ENCODE assay signal across 26 cellular contexts in the genomic region with DNA sequence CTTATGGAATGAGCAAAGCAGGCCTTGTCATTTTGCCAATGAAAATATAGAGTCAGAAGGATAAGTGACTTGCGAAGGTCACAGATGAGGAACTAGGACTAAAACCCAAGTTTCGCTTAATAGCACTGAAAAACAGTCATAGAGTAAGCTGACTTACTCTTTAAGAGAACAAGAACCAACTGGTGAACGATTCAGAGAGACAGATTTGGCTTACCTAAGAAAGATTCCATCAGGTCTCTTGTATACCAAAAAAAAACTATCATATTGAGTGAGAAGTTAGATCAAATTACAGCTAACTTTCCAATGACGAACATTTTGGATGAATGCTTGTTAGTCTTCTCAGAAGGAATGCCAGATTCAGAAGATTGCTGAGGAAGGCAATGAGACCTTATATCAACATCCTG.
DNase-seq lines count a peak whose midpoint lies in the region; ATAC-seq and TF ChIP-seq lines count a peak whose summit lies in the region.
"Had no signal": no experiment of that assay in that cellular context is flagged by ENCODE, and none has a peak within 500 bp of the region (broad histone marks: within the 10 kb centered on the region; RNA-seq: fewer than 3 reads in every experiment).

No MANE protein-coding gene starts in this region.

- no peaks in the 10 kb centered on the region for H3K4me1 Mint-ChIP-seq in stimulated activated naive B cell treated with anti-CD40 and anti-IgM and Interleukin-4, amounts not matched to agents 10 μg/mL and 1 μg/mL and 100 μg/mL, for 72 hours
- no peaks in the 10 kb centered on the region for H3K4me1 Mint-ChIP-seq in activated CD4-positive, alpha-beta T cell treated with anti-CD3 and anti-CD28 coated beads, Interleukin-2, amount 10 ng/mL, durations not matched to agents 7 days and 5 days
- H3K4me1 Mint-ChIP-seq: natural killer cell had no signal

- H3K4me3 ChIP-seq in HEK293 (ENCODE audit: low read depth, low read length) (no peak overlapping the region), RWPE2 (ENCODE audit: severe bottlenecking) (no peak overlapping the region)
- H3K4me3 ChIP-seq: sigmoid colon, SK-N-MC, thyroid gland had no signal

- no peaks in the 10 kb centered on the region for H3K9me3 Mint-ChIP-seq in stimulated activated naive B cell treated with anti-CD40 and anti-IgM and Interleukin-4, amounts not matched to agents 10 μg/mL and 1 μg/mL and 100 μg/mL, for 72 hours
- H3K9me3 Mint-ChIP-seq in activated CD4-positive, alpha-beta T cell treated with anti-CD3 and anti-CD28 coated beads, Interleukin-2, amount 10 ng/mL, durations not matched to agents 7 days and 5 days, result no peaks in the 10 kb centered on the region
- H3K9me3 Mint-ChIP-seq: CD8-positive, alpha-beta T cell; natural killer cell had no signal

- TF ChIP-seq CTCF in HEK293 (tag by site-specific recombination; IDR thresholded peaks at IDR 0.05), result no peak
- no peak for TF ChIP-seq CTCF in RWPE2 (IDR thresholded peaks at IDR 0.05; ENCODE audit: poor library complexity, severe bottlenecking)

- DNase-seq in RWPE2 (ENCODE audit: low spot score) (no peak), epithelial cell of prostate (ENCODE audit: low read depth, low spot score) (peak; percentile 43), SK-N-DZ (ENCODE audit: low spot score) (no peak), COR-L47 (lab: John Stamatoyannopoulos, UW) (no peak)
- DNase-seq in stimulated activated naive B cell treated with anti-CD40 and anti-IgM and Interleukin-4, amounts not matched to agents 10 μg/mL and 1 μg/mL and 100 μg/mL, for 72 hours, result no peak
- DNase-seq in activated CD4-positive, alpha-beta T cell treated with anti-CD3 and anti-CD28 coated beads, Interleukin-2, amount 10 ng/mL, durations not matched to agents 7 days and 5 days, result no peak
- DNase-seq: activated CD4-positive, alpha-beta T cell treated with anti-CD3 and anti-CD28 coated beads, Interleukin-2, amount 50 U/mL, for 48 hours; activated gamma-delta T cell; CD8-positive, alpha-beta T cell; central memory CD4-positive, alpha-beta T cell; KBM-7; natural killer cell; NCI-H1048; NCI-H1930; posterior cingulate gyrus; sigmoid colon; stimulated activated CD4-positive, alpha-beta T cell treated with anti-CD3 and anti-CD28 coated beads, Interleukin-1b, Interleukin-23, amount 100 ng/mL, for 48 hours; stimulated activated naive CD4-positive, alpha-beta T cell; T-helper 2 cell; thyroid gland had no signal

- H3K4me3 Mint-ChIP-seq in stimulated activated naive B cell treated with anti-CD40 and anti-IgM and Interleukin-4, amounts not matched to agents 10 μg/mL and 1 μg/mL and 100 μg/mL, for 72 hours, result no peak overlapping the region
- H3K4me3 Mint-ChIP-seq in activated CD4-positive, alpha-beta T cell treated with anti-CD3 and anti-CD28 coated beads, Interleukin-2, amount 10 ng/mL, durations not matched to agents 7 days and 5 days, result no peak overlapping the region
- H3K4me3 Mint-ChIP-seq: CD8-positive, alpha-beta T cell; natural killer cell had no signal

- H3K36me3 ChIP-seq in HEK293 (ENCODE audit: control insufficient read depth in 2 of 2, insufficient read depth in 1 of 2, low read length in 2 of 2) (no peaks in the 10 kb centered on the region), RWPE2 (ENCODE audit: low read depth) (no peaks in the 10 kb centered on the region)
- H3K36me3 ChIP-seq: sigmoid colon, thyroid gland had no signal

- H3K4me1 ChIP-seq in HEK293 (ENCODE audit: control insufficient read depth, insufficient read depth, low read length), result peaks cover 7% of the 10 kb centered on the region; the same call in 1 of the 2 replicates
- H3K4me1 ChIP-seq in RWPE2 (ENCODE audit: insufficient read depth, poor library complexity, severe bottlenecking), result no peaks in the 10 kb centered on the region
- H3K4me1 ChIP-seq: sigmoid colon, thyroid gland had no signal

- ATAC-seq in RWPE2 (ENCODE audit: low read depth), result peak; percentile 25; the same call in 1 of the 3 replicates
- peak; percentile 55 to 61 for ATAC-seq in stimulated activated naive B cell treated with anti-CD40 and anti-IgM and Interleukin-4, amounts not matched to agents 10 μg/mL and 1 μg/mL and 100 μg/mL, for 72 hours (replicated peaks)
- ATAC-seq: CD8-positive, alpha-beta T cell; HCT116; left lobe of liver; natural killer cell; Panc1 had no signal

- H3K27me3 ChIP-seq in RWPE2 (ENCODE audit: insufficient read depth, poor library complexity, severe bottlenecking), result no peaks in the 10 kb centered on the region
- H3K27me3 ChIP-seq: thyroid gland had no signal

- H3K9me3 ChIP-seq in HEK293 (ENCODE audit: control insufficient read depth, insufficient read depth, low read depth, low read length) (no peaks in the 10 kb centered on the region), RWPE2 (ENCODE audit: severe bottlenecking) (no peaks in the 10 kb centered on the region)
- H3K9me3 ChIP-seq: sigmoid colon, thyroid gland had no signal

- no peak overlapping the region for H3K27ac Mint-ChIP-seq in stimulated activated naive B cell treated with anti-CD40 and anti-IgM and Interleukin-4, amounts not matched to agents 10 μg/mL and 1 μg/mL and 100 μg/mL, for 72 hours
- H3K27ac Mint-ChIP-seq in activated CD4-positive, alpha-beta T cell treated with anti-CD3 and anti-CD28 coated beads, Interleukin-2, amount 10 ng/mL, durations not matched to agents 7 days and 5 days, result no peak overlapping the region
- H3K27ac Mint-ChIP-seq: CD8-positive, alpha-beta T cell; natural killer cell had no signal

- H3K27me3 Mint-ChIP-seq in stimulated activated naive B cell treated with anti-CD40 and anti-IgM and Interleukin-4, amounts not matched to agents 10 μg/mL and 1 μg/mL and 100 μg/mL, for 72 hours, result peaks cover 20 to 22% of the 10 kb centered on the region in 2 donors
- H3K27me3 Mint-ChIP-seq in activated CD4-positive, alpha-beta T cell treated with anti-CD3 and anti-CD28 coated beads, Interleukin-2, amount 10 ng/mL, durations not matched to agents 7 days and 5 days, result peaks cover 11% of the 10 kb centered on the region

- POLR2A ChIA-PET in HEK293 (lab: Yijun Ruan, JAX), result interaction anchor here (1.1 kb wide), 1 partner anchor 9 kb away, joined by 3 read pairs; no protein-coding TSS in a partner anchor
- POLR2A ChIA-PET in activated CD4-positive, alpha-beta T cell treated with anti-CD3 and anti-CD28 coated beads, Interleukin-2, amount 10 ng/mL, durations not matched to agents 7 days and 5 days (lab: Charles Lee), result no interaction called here

- H3K27ac ChIP-seq in HEK293 (ENCODE audit: extremely low read depth, low read depth, low read length) (no peak overlapping the region), RWPE2 (ENCODE audit: poor library complexity, severe bottlenecking) (peak overlapping the region; percentile 33), epithelial cell of prostate (peak overlapping the region; percentile 23)
- H3K27ac ChIP-seq: HL-60, sigmoid colon, SK-N-MC, thyroid gland had no signal

- no peaks in the 10 kb centered on the region for H3K36me3 Mint-ChIP-seq in stimulated activated naive B cell treated with anti-CD40 and anti-IgM and Interleukin-4, amounts not matched to agents 10 μg/mL and 1 μg/mL and 100 μg/mL, for 72 hours
- no peaks in the 10 kb centered on the region for H3K36me3 Mint-ChIP-seq in activated CD4-positive, alpha-beta T cell treated with anti-CD3 and anti-CD28 coated beads, Interleukin-2, amount 10 ng/mL, durations not matched to agents 7 days and 5 days (ENCODE audit: low read depth)
- H3K36me3 Mint-ChIP-seq: CD8-positive, alpha-beta T cell; natural killer cell had no signal

- CTCF ChIA-PET in HEK293 (lab: Yijun Ruan, JAX), result no interaction called here
- CTCF ChIA-PET in activated CD4-positive, alpha-beta T cell treated with anti-CD3 and anti-CD28 coated beads, Interleukin-2, amount 10 ng/mL, durations not matched to agents 7 days and 5 days (lab: Charles Lee), result no interaction called here

TF ChIP-seq in HEK293, 187 proteins besides CTCF, POLR2A, EP300 and RAD21 (continues in another document):
- no peak for TF ChIP-seq ZNF658 (tag by site-specific recombination; IDR thresholded peaks at IDR 0.05)
- TF ChIP-seq ZNF629 (tag by site-specific recombination; IDR thresholded peaks at IDR 0.05), result peak; percentile 43
- TF ChIP-seq, protein P1, sequence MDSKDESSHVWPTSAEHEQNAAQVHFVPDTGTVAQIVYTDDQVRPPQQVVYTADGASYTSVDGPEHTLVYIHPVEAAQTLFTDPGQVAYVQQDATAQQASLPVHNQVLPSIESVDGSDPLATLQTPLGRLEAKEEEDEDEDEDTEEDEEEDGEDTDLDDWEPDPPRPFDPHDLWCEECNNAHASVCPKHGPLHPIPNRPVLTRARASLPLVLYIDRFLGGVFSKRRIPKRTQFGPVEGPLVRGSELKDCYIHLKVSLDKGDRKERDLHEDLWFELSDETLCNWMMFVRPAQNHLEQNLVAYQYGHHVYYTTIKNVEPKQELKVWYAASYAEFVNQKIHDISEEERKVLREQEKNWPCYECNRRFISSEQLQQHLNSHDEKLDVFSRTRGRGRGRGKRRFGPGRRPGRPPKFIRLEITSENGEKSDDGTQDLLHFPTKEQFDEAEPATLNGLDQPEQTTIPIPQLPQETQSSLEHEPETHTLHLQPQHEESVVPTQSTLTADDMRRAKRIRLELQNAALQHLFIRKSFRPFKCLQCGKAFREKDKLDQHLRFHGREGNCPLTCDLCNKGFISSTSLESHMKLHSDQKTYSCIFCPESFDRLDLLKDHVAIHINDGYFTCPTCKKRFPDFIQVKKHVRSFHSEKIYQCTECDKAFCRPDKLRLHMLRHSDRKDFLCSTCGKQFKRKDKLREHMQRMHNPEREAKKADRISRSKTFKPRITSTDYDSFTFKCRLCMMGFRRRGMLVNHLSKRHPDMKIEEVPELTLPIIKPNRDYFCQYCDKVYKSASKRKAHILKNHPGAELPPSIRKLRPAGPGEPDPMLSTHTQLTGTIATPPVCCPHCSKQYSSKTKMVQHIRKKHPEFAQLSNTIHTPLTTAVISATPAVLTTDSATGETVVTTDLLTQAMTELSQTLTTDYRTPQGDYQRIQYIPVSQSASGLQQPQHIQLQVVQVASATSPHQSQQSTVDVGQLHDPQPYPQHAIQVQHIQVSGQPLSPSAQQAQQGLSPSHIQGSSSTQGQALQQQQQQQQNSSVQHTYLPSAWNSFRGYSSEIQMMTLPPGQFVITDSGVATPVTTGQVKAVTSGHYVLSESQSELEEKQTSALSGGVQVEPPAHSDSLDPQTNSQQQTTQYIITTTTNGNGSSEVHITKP (tag by site-specific recombination; IDR thresholded peaks at IDR 0.05), result 0 out of 2 replicates have a peak, but pooled peaks have one; percentile 5
- no peak for TF ChIP-seq ZNF169 (tag by site-specific recombination; IDR thresholded peaks at IDR 0.05)
- no peak for TF ChIP-seq KLF7 (tag by site-specific recombination; IDR thresholded peaks at IDR 0.05; ENCODE audit: borderline replicate concordance)
- TF ChIP-seq BCL11B (tag by site-specific recombination; IDR thresholded peaks at IDR 0.05; ENCODE audit: low read depth), result no peak
- TF ChIP-seq ZNF707 (tag by site-specific recombination; IDR thresholded peaks at IDR 0.05), result no peak
- TF ChIP-seq ZNF37A (tag by site-specific recombination; IDR thresholded peaks at IDR 0.05), result no peak
- TF ChIP-seq ZNF561 (tag by site-specific recombination; IDR thresholded peaks at IDR 0.05; ENCODE audit: borderline replicate concordance), result no peak
- TF ChIP-seq ZSCAN23 (tag by site-specific recombination; IDR thresholded peaks at IDR 0.05), result no peak
- TF ChIP-seq ZBTB8A (tag by site-specific recombination; IDR thresholded peaks at IDR 0.05), result no peak
